In genomic region chr10:127524869-127525268, GRCh38 we compare ENCODE assay signal across 20 cellular contexts. TPM values are rescaled to one million over a fixed set of nuclear protein-coding genes. Genes with fewer than 3 reads are reported as not detected.
DNase-seq lines count a peak whose midpoint lies in the region; ATAC-seq, FAIRE-seq and TF ChIP-seq lines count a peak whose summit lies in the region.
"Had no signal": no experiment of that assay in that cellular context is flagged by ENCODE, and none has a peak within 500 bp of the region (broad histone marks: within the 10 kb centered on the region; RNA-seq: fewer than 3 reads in every experiment).

No MANE protein-coding gene starts in this region.

- TF ChIP-seq CTCF in MCF 10A (IDR thresholded peaks at IDR 0.05; ENCODE audit: unreplicated experiment): no peak
- TF ChIP-seq CTCF in breast epithelium (IDR thresholded peaks at IDR 0.05): no peak
- no peak for TF ChIP-seq CTCF in esophagus muscularis mucosa (IDR thresholded peaks at IDR 0.05)
- TF ChIP-seq CTCF in CD4-positive, alpha-beta T cell (IDR thresholded peaks at IDR 0.05): no peak
- TF ChIP-seq CTCF in sigmoid colon (IDR thresholded peaks at IDR 0.05): no peak

- H3K4me3 ChIP-seq in breast epithelium: no peak overlapping the region
- H3K4me3 ChIP-seq in esophagus muscularis mucosa: no peak overlapping the region
- H3K4me3 ChIP-seq in sigmoid colon: no peak overlapping the region
- H3K4me3 ChIP-seq: adrenal gland, dorsolateral prefrontal cortex, Peyer's patch, suprapubic skin had no signal

- TF ChIP-seq POLR2A in breast epithelium (IDR thresholded peaks at IDR 0.05): no peak
- TF ChIP-seq POLR2A in esophagus muscularis mucosa (IDR thresholded peaks at IDR 0.05; ENCODE audit: low read depth): no peak
- no peak for TF ChIP-seq POLR2A in sigmoid colon (IDR thresholded peaks at IDR 0.05)

- FAIRE-seq in RCC 7860 (lab: Jason Lieb, UNC) (no peak), urothelium cell line (lab: Jason Lieb, UNC) (no peak)

- no peaks in the 10 kb centered on the region for H3K9me3 ChIP-seq in breast epithelium
- H3K9me3 ChIP-seq in esophagus muscularis mucosa: peaks cover 0 to 2% (median 0%) of the 10 kb centered on the region in 4 donors
- no peaks in the 10 kb centered on the region for H3K9me3 ChIP-seq in CD4-positive, alpha-beta T cell (ENCODE audit: control insufficient read depth, low read length)
- H3K9me3 ChIP-seq in sigmoid colon: no peaks in the 10 kb centered on the region
- H3K9me3 ChIP-seq: adrenal gland, Peyer's patch, suprapubic skin had no signal

- intact Hi-C loops in MCF 10A (cut with micrococcal nuclease) (no loop called here), breast epithelium (cut with DNase I; ENCODE audit: low total_unique reads) (no loop called here), esophagus muscularis mucosa (cut with DNase I) (no loop called here), sigmoid colon (cut with DNase I) (no loop called here)
- intact Hi-C loops in CD4-positive, alpha-beta T cell (cut with DNase I, micrococcal nuclease): no loop called here

- no peaks in the 10 kb centered on the region for H3K36me3 Mint-ChIP-seq in MCF 10A (ENCODE audit: insufficient read depth, unreplicated experiment)
- H3K36me3 Mint-ChIP-seq in CD4-positive, alpha-beta T cell (ENCODE audit: low read depth): no peaks in the 10 kb centered on the region

- 67% methylated on average over 4 of the region's 4 CpGs for WGBS in esophagus muscularis mucosa
- 67 to 85% methylated on average over 4 of the region's 4 CpGs for WGBS in sigmoid colon, 2 donors

- no peaks in the 10 kb centered on the region for H3K27me3 ChIP-seq in breast epithelium
- no peaks in the 10 kb centered on the region for H3K27me3 ChIP-seq in esophagus muscularis mucosa
- H3K27me3 ChIP-seq in CD4-positive, alpha-beta T cell (ENCODE audit: control insufficient read depth, insufficient read depth, low read length): no peaks in the 10 kb centered on the region
- no peaks in the 10 kb centered on the region for H3K27me3 ChIP-seq in sigmoid colon
- H3K27me3 ChIP-seq: adrenal gland, Peyer's patch, suprapubic skin had no signal

- peaks cover 13% of the 10 kb centered on the region for H3K27me3 Mint-ChIP-seq in MCF 10A (ENCODE audit: insufficient read depth, unreplicated experiment)
- H3K27me3 Mint-ChIP-seq in CD4-positive, alpha-beta T cell: peaks cover 8% of the 10 kb centered on the region

- H3K4me1 ChIP-seq in breast epithelium: no peaks in the 10 kb centered on the region
- no peaks in the 10 kb centered on the region for H3K4me1 ChIP-seq in esophagus muscularis mucosa
- H3K4me1 ChIP-seq in sigmoid colon: no peaks in the 10 kb centered on the region
- H3K4me1 ChIP-seq: adrenal gland, Peyer's patch, suprapubic skin had no signal

- no peak overlapping the region for H3K27ac Mint-ChIP-seq in MCF 10A (ENCODE audit: low read depth, unreplicated experiment)
- H3K27ac Mint-ChIP-seq in CD4-positive, alpha-beta T cell: no peak overlapping the region

- no TSS peak for BruUV-seq in MCF 10A (replicated peaks; lab: Mats Ljungman, UMichigan)

- H3K4me3 Mint-ChIP-seq in MCF 10A (ENCODE audit: unreplicated experiment): no peak overlapping the region
- H3K4me3 Mint-ChIP-seq in CD4-positive, alpha-beta T cell: no peak overlapping the region

- H3K27ac ChIP-seq in breast epithelium (no peak overlapping the region), esophagus muscularis mucosa (replicated peaks in 1 of 4) (no peak overlapping the region), sigmoid colon (no peak overlapping the region)
- H3K27ac ChIP-seq in CD4-positive, alpha-beta T cell (ENCODE audit: low read depth, low read length): no peak overlapping the region
- H3K27ac ChIP-seq: adrenal gland, dorsolateral prefrontal cortex, Peyer's patch, suprapubic skin had no signal

- H3K4me1 Mint-ChIP-seq in MCF 10A (ENCODE audit: insufficient read depth, unreplicated experiment): no peaks in the 10 kb centered on the region
- no peaks in the 10 kb centered on the region for H3K4me1 Mint-ChIP-seq in CD4-positive, alpha-beta T cell (ENCODE audit: low read depth)

- POLR2A ChIA-PET in MCF 10A (lab: Yijun Ruan, JAX): no interaction called here
- POLR2A ChIA-PET in CD4-positive, alpha-beta T cell (lab: Charles Lee): no interaction called here

- H3K36me3 ChIP-seq in breast epithelium (no peaks in the 10 kb centered on the region), esophagus muscularis mucosa (no peaks in the 10 kb centered on the region), sigmoid colon (no peaks in the 10 kb centered on the region)
- H3K36me3 ChIP-seq: adrenal gland, Peyer's patch, suprapubic skin had no signal

- peak; percentile 53 for DNase-seq in MCF 10A (ENCODE audit: unreplicated experiment)
- no peak for DNase-seq in breast epithelium (ENCODE audit: low spot score in 2 of 2)
- peak; percentile 39 for DNase-seq in RCC 7860 (ENCODE audit: low spot score)
- DNase-seq in esophagus muscularis mucosa (ENCODE audit: extremely low spot score): peak; percentile 70
- peak; percentile 56 for DNase-seq in urothelium cell line (ENCODE audit: low spot score)
- no peak for DNase-seq in CD4-positive, alpha-beta T cell
- DNase-seq in cerebellar cortex (ENCODE audit: low spot score): no peak
- DNase-seq in sigmoid colon: no peak
- DNase-seq: activated CD4-positive, alpha-beta T cell treated with anti-CD3 and anti-CD28 coated beads for 48 hours; activated CD8-positive, alpha-beta memory T cell treated with anti-CD3 and anti-CD28 coated beads, Interleukin-2, amount 50 U/mL, for 4 hours; activated gamma-delta T cell; adrenal gland; DMS153; dorsolateral prefrontal cortex; erythroblast; left ventricle myocardium superior; Peyer's patch had no signal

- TF ChIP-seq EP300 in esophagus muscularis mucosa (IDR thresholded peaks at IDR 0.05) (no peak), sigmoid colon (IDR thresholded peaks at IDR 0.05) (no peak)

- no peak for ATAC-seq in CD4-positive, alpha-beta T cell (ENCODE audit: poor library complexity)
- ATAC-seq: left ventricle myocardium superior had no signal

- CTCF ChIA-PET in MCF 10A (lab: Yijun Ruan, JAX): no interaction called here
- CTCF ChIA-PET in CD4-positive, alpha-beta T cell (lab: Charles Lee): no interaction called here

- H3K9me3 Mint-ChIP-seq in MCF 10A (ENCODE audit: unreplicated experiment): peaks cover 4% of the 10 kb centered on the region
- peaks cover 4% of the 10 kb centered on the region for H3K9me3 Mint-ChIP-seq in CD4-positive, alpha-beta T cell

RNA-seq across cellular contexts. Expression of gene NPS, which starts 24.2 kb away (rescaled TPM):
- not detected in 2 replicates for total RNA-seq in MCF 10A (2022)
- total RNA-seq in breast epithelium: not detected
- not detected for total RNA-seq in esophagus muscularis mucosa
- total RNA-seq in CD4-positive, alpha-beta T cell: not detected
- not detected for total RNA-seq in sigmoid colon
- polyA plus RNA-seq in sigmoid colon: not detected
- total RNA-seq: adrenal gland, cardiac septum, dorsolateral prefrontal cortex, left ventricle myocardium superior, mononuclear cell, Peyer's patch, suprapubic skin had no signal
- polyA plus RNA-seq: adrenal gland had no signal

Comparison
In these comparisons a context has a peak if more than half of its experiments do, and no peak if none do; other contexts are left out.
1. DNase-seq: peak in MCF 10A (single experiment), RCC 7860 (single experiment), esophagus muscularis mucosa (single experiment) and urothelium cell line (single experiment); none in breast epithelium (0 of 2), CD4-positive, alpha-beta T cell (0 of 10), cerebellar cortex (single experiment) and sigmoid colon (single experiment).